ENCODE assay signal across 37 cellular contexts in the genomic region with DNA sequence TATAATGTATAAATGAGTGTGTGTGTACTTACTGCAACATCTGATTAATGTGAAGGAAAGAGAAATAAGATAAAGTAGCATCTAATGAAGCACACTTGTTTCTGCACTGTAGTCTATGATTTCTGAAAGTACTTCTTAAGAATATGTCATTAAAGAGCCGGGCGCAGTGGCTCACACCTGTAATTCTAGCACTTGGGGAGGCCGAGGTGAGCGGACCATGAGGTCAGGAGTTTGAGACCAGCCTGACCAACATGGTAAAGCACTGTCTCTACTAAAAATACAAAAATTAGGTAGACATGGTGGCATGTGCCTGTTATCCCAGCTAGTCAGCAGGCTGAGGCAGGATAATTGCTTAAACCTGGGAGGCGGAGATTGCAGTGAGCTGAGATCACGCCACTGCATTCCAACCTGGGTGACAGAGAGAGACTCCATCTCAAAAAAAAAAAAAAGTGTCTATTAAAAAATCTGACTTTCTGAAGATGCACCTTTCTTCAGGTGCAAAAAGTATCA.
"Had no signal": no experiment of that assay in that cellular context is flagged by ENCODE, and none has a peak within 500 bp of the region (broad histone marks: within the 10 kb centered on the region; RNA-seq: fewer than 3 reads in every experiment).

No MANE protein-coding gene starts in this region.

- H3K9ac ChIP-seq: KMS-11 had no signal

- H3K27ac ChIP-seq: brain microvascular endothelial cell, KMS-11, PC-9, RWPE1, VCaP had no signal

- H3K27ac Mint-ChIP-seq: activated B cell treated with CpG ODN at 0.5 μM for 24 hours; activated CD4-positive, alpha-beta memory T cell treated with anti-CD3 and anti-CD28 coated beads for 36 hours; activated naive CD8-positive, alpha-beta T cell treated with anti-CD3 and anti-CD28 coated beads for 36 hours; activated T-helper 1 cell treated with anti-CD3 and anti-CD28 coated beads, Interleukin-12 subunit alpha, Interleukin-12 subunit beta, Interleukin-2, Interleukin-4 antibody, amounts not matched to agents 30 ng/mL and 10 ng/mL and 1 ng/mL, durations not matched to agents 14 hours and 24 hours and 36 hours had no signal

- H3K27me3 Mint-ChIP-seq: activated CD4-positive, alpha-beta memory T cell treated with anti-CD3 and anti-CD28 coated beads for 36 hours; activated naive CD8-positive, alpha-beta T cell treated with anti-CD3 and anti-CD28 coated beads for 36 hours had no signal

- H2AFZ ChIP-seq: PC-9 had no signal

- H3K9me3 Mint-ChIP-seq: activated B cell treated with CpG ODN at 0.5 μM for 24 hours; activated CD4-positive, alpha-beta memory T cell treated with anti-CD3 and anti-CD28 coated beads for 36 hours; activated naive CD8-positive, alpha-beta T cell treated with anti-CD3 and anti-CD28 coated beads for 36 hours; activated T-cell treated with anti-CD3 and anti-CD28 coated beads, Interleukin-2, amount 50 U/mL, for 4 hours; activated T-helper 1 cell treated with anti-CD3 and anti-CD28 coated beads, Interleukin-12 subunit alpha, Interleukin-12 subunit beta, Interleukin-2, Interleukin-4 antibody, amounts not matched to agents 30 ng/mL and 10 ng/mL and 1 ng/mL, durations not matched to agents 14 hours and 24 hours and 36 hours had no signal

- H3K4me3 ChIP-seq: PC-9 had no signal

- H3K4me3 Mint-ChIP-seq: activated B cell treated with CpG ODN at 0.5 μM for 24 hours; activated CD4-positive, alpha-beta memory T cell treated with anti-CD3 and anti-CD28 coated beads for 36 hours; activated naive CD8-positive, alpha-beta T cell treated with anti-CD3 and anti-CD28 coated beads for 36 hours; activated T-cell treated with anti-CD3 and anti-CD28 coated beads, Interleukin-2, amount 50 U/mL, for 4 hours; activated T-helper 1 cell treated with anti-CD3 and anti-CD28 coated beads, Interleukin-12 subunit alpha, Interleukin-12 subunit beta, Interleukin-2, Interleukin-4 antibody, amounts not matched to agents 30 ng/mL and 10 ng/mL and 1 ng/mL, durations not matched to agents 14 hours and 24 hours and 36 hours had no signal

- H3K4me1 Mint-ChIP-seq: activated B cell treated with CpG ODN at 0.5 μM for 24 hours; activated naive CD8-positive, alpha-beta T cell treated with anti-CD3 and anti-CD28 coated beads for 36 hours had no signal

- H3K36me3 ChIP-seq: brain microvascular endothelial cell had no signal

- H3K27me3 ChIP-seq: brain microvascular endothelial cell had no signal

- H3K4me2 ChIP-seq: KMS-11, PC-9 had no signal

- DNase-seq: activated B cell treated with CpG ODN at 0.5 μM for 24 hours; activated CD4-positive, alpha-beta memory T cell treated with anti-CD3 and anti-CD28 coated beads for 36 hours; activated CD4-positive, alpha-beta T cell treated with anti-CD3 and anti-CD28 coated beads for 4 hours; activated CD4-positive, alpha-beta T cell treated with anti-CD3 and anti-CD28 coated beads, Interleukin-2, amount 50 U/mL, for 1 hour; activated CD4-positive, CD25-positive, alpha-beta regulatory T cell treated with anti-CD3 and anti-CD28 coated beads, Interleukin-2, amount 50 U/mL, for 72 hours; activated CD8-positive, alpha-beta memory T cell treated with anti-CD3 and anti-CD28 coated beads, Interleukin-2, amount 50 U/mL, for 4 hours; activated effector memory CD4-positive, alpha-beta T cell treated with Interleukin-2 at 50 U/mL for 16 hours; activated naive CD4-positive, alpha-beta T cell; activated naive CD4-positive, alpha-beta T cell treated with anti-CD3 and anti-CD28 coated beads, Interleukin-2, amount 50 U/mL, for 16 hours; activated naive CD8-positive, alpha-beta T cell treated with anti-CD3 and anti-CD28 coated beads for 36 hours; activated T-cell treated with anti-CD3 and anti-CD28 coated beads for 4 hours; activated T-cell treated with anti-CD3 and anti-CD28 coated beads, Interleukin-2, amount 50 U/mL, for 4 hours; amniotic stem cell; aorta; brain microvascular endothelial cell; MM.1S; MV-4-11; NCI-H1092; NCI-H1436 treated with DMSO at 0.1 percent for 48 hours; NCI-H1694 treated with DMSO at 0.1 percent for 48 hours; NCI-H2029; NCI-H2171 treated with DMSO at 0.1 percent for 48 hours; NCI-H2227 treated with DMSO at 0.1 percent for 48 hours; NCI-H446; NCI-H510A treated with DMSO at 0.1 percent for 48 hours; NCI-H526 treated with DMSO at 0.1 percent for 48 hours; NK-92 treated with Interleukin-12 subunit alpha and Interleukin-12 subunit beta, amount 100 ng/mL, for 24 hours; PC-9; Right ventricle myocardium superior; SW 1271; T-helper 1 cell; T-helper 2 cell; T-helper 9 cell had no signal

- H3K36me3 Mint-ChIP-seq: activated CD4-positive, alpha-beta memory T cell treated with anti-CD3 and anti-CD28 coated beads for 36 hours; activated naive CD8-positive, alpha-beta T cell treated with anti-CD3 and anti-CD28 coated beads for 36 hours had no signal
